Comparison of ENCODE assay signal across 10 cellular contexts in the genomic region with DNA sequence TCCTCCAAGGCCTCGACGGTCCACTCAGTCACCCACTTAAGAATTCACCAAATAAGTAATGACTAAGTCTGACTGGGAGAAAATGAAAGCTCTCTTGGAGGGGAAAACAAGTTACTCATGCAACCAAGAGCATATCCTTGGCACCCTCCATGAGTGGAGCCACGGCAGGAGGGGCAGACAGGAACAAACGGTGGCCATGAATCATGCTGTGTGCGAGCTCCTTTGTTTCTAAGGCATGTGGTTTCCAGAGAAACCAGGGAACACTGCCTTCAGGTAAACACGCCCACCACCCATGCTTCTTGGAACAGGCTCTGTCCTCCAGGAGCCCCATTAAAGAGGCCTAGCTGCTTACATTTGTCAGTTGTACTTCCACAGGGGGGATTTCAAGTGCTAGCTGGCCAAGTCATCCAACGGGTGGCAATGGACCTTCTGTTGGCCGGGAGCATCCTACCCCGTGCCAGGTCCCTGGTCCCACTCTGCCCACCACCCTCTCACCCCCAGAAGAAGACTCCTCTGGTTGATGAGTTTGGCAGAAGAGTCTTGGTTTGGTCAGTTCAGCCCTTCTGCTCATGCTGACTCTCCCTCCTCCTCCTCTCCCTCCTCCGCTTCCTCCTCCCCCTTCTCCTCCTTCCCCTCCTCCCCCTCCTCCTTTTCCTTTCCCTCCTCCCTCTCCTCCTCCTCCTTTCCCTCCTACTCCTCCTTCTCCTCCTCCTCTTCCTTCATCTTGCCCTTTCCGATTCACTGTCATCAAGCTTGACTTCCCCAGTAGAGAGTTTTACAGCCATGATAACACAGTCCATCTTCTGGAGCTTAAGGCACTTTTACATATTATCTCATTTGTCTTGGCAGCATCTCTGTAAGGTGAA.
DNase-seq lines count a peak whose midpoint lies in the region; ATAC-seq and TF ChIP-seq lines count a peak whose summit lies in the region.
"Had no signal": no experiment of that assay in that cellular context is flagged by ENCODE, and none has a peak within 500 bp of the region (broad histone marks: within the 10 kb centered on the region; RNA-seq: fewer than 3 reads in every experiment).

No MANE protein-coding gene starts in this region.

- H4K91ac ChIP-seq in mesenchymal stem cell (ENCODE audit: low read length), result no peak overlapping the region

- no peak overlapping the region for H2BK120ac ChIP-seq in mesenchymal stem cell (ENCODE audit: low read depth, low read length)

- 59% methylated on average over 11 of the region's 11 CpGs for WGBS in mesenchymal stem cell

- DNase-seq in AG09319 (ENCODE audit: extremely low read depth, low read depth) (peak; percentile 49), HFFc6 (peak; percentile 93), astrocyte of the spinal cord (ENCODE audit: low read depth, low spot score) (peak; percentile 94), mesenchymal stem cell (no peak), GF-D8 (lab: John Stamatoyannopoulos, UW) (no peak), coronary artery (ENCODE audit: low spot score) (no peak)
- no peak for DNase-seq in naive thymus-derived CD4-positive, alpha-beta T cell

- peak overlapping the region; percentile 52 for H3K4me3 Mint-ChIP-seq in HFFc6
- H3K4me3 Mint-ChIP-seq in naive thymus-derived CD4-positive, alpha-beta T cell, result no peak overlapping the region
- H3K4me3 Mint-ChIP-seq: neural crest cell; T-helper 1 cell treated with Interleukin-12 subunit alpha and Interleukin-12 subunit beta and Interleukin-4 antibody, amounts not matched to agents 30 μg/mL and 1 μg/mL, for 36 hours had no signal

- H3K27ac Mint-ChIP-seq in HFFc6, result peak overlapping the region; percentile 97
- peak overlapping the region in 1 of 9 donors; percentile 14 for H3K27ac Mint-ChIP-seq in naive thymus-derived CD4-positive, alpha-beta T cell
- H3K27ac Mint-ChIP-seq: T-helper 1 cell treated with Interleukin-12 subunit alpha and Interleukin-12 subunit beta and Interleukin-4 antibody, amounts not matched to agents 30 μg/mL and 1 μg/mL, for 36 hours had no signal

- peak overlapping the region; percentile 70 for H3K9ac ChIP-seq in mesenchymal stem cell (ENCODE audit: low read length)

- H3K27me3 Mint-ChIP-seq in HFFc6 (ENCODE audit: insufficient read depth), result no peaks in the 10 kb centered on the region; the same call in none of the 2 replicates
- H3K27me3 Mint-ChIP-seq in naive thymus-derived CD4-positive, alpha-beta T cell, result no peaks in the 10 kb centered on the region

- no peak for ATAC-seq in GM21526 (IDR thresholded peaks at IDR 0.05; ENCODE audit: low FRiP score, unreplicated experiment)
- no peak for ATAC-seq in naive thymus-derived CD4-positive, alpha-beta T cell

- POLR2A ChIA-PET in naive thymus-derived CD4-positive, alpha-beta T cell (lab: Charles Lee), result no interaction called here

- H3K36me3 ChIP-seq in mesenchymal stem cell (ENCODE audit: control insufficient read depth in 1 of 2, insufficient read depth in 2 of 2, low read depth in 1 of 2, low read length in 2 of 2), result no peaks in the 10 kb centered on the region
- no peaks in the 10 kb centered on the region for H3K36me3 ChIP-seq in naive thymus-derived CD4-positive, alpha-beta T cell (ENCODE audit: control insufficient read depth in 2 of 3, insufficient read depth in 3 of 3, low read length in 3 of 3)

- CTCF ChIA-PET in naive thymus-derived CD4-positive, alpha-beta T cell (lab: Charles Lee), result no interaction called here

- in situ Hi-C loops in astrocyte of the spinal cord (cut with HindIII; ENCODE audit: low sequenced_read_pairs), result no loop called here

- no peaks in the 10 kb centered on the region for H3K9me3 Mint-ChIP-seq in HFFc6
- peaks cover 0 to 4% (median 0%) of the 10 kb centered on the region in 11 donors for H3K9me3 Mint-ChIP-seq in naive thymus-derived CD4-positive, alpha-beta T cell
- H3K9me3 Mint-ChIP-seq: neural crest cell; T-helper 1 cell treated with Interleukin-12 subunit alpha and Interleukin-12 subunit beta and Interleukin-4 antibody, amounts not matched to agents 30 μg/mL and 1 μg/mL, for 36 hours had no signal

- H3K14ac ChIP-seq in mesenchymal stem cell (ENCODE audit: low read length in 2 of 2), result no peak overlapping the region

- H3K4me2 ChIP-seq in mesenchymal stem cell (ENCODE audit: low read length, poor library complexity, severe bottlenecking), result no peak overlapping the region

- no peak overlapping the region for H3K4me3 ChIP-seq in astrocyte of the spinal cord (ENCODE audit: low read depth, low read length)
- H3K4me3 ChIP-seq in mesenchymal stem cell (ENCODE audit: insufficient read depth in 1 of 2, low read depth in 1 of 2, low read length in 2 of 2), result peak overlapping the region in 1 of 2 experiments; percentile 12
- no peak overlapping the region for H3K4me3 ChIP-seq in naive thymus-derived CD4-positive, alpha-beta T cell (ENCODE audit: low read length)
- H3K4me3 ChIP-seq in coronary artery, result no peak overlapping the region

- H3K79me1 ChIP-seq in mesenchymal stem cell (replicated peaks; ENCODE audit: low read length, poor library complexity, severe bottlenecking), result no peaks in the 10 kb centered on the region

- H3K9me3 ChIP-seq in mesenchymal stem cell (ENCODE audit: control insufficient read depth, low read length), result no peaks in the 10 kb centered on the region
- H3K9me3 ChIP-seq in naive thymus-derived CD4-positive, alpha-beta T cell (ENCODE audit: control insufficient read depth in 2 of 3, low read length in 3 of 3), result no peaks in the 10 kb centered on the region

- H2BK5ac ChIP-seq in mesenchymal stem cell (ENCODE audit: low read depth, low read length, poor library complexity, severe bottlenecking), result no peak overlapping the region

- TF ChIP-seq CTCF in AG09319 (IDR thresholded peaks at IDR 0.05; ENCODE audit: low read depth, low read length) (no peak), HFFc6 (IDR thresholded peaks at IDR 0.05) (no peak), astrocyte of the spinal cord (IDR thresholded peaks at IDR 0.05; ENCODE audit: low read depth, low read length) (no peak), coronary artery (IDR thresholded peaks at IDR 0.05) (no peak)

- H2AFZ ChIP-seq in mesenchymal stem cell (ENCODE audit: low read depth, low read length), result no peak overlapping the region

- H3K23ac ChIP-seq in mesenchymal stem cell (ENCODE audit: low read length in 2 of 2), result no peak overlapping the region

- peaks cover 4% of the 10 kb centered on the region; the same call in 1 of the 2 replicates for H3K36me3 Mint-ChIP-seq in HFFc6 (ENCODE audit: low read depth)
- no peaks in the 10 kb centered on the region for H3K36me3 Mint-ChIP-seq in naive thymus-derived CD4-positive, alpha-beta T cell

- peaks cover 39% of the 10 kb centered on the region for H3K4me1 Mint-ChIP-seq in HFFc6 (ENCODE audit: low read depth)
- H3K4me1 Mint-ChIP-seq in naive thymus-derived CD4-positive, alpha-beta T cell, result peaks cover 0 to 11% (median 2%) of the 10 kb centered on the region in 7 donors
- H3K4me1 Mint-ChIP-seq: neural crest cell had no signal

- H3K27ac ChIP-seq in mesenchymal stem cell (ENCODE audit: low read length, poor library complexity, severe bottlenecking) (no peak overlapping the region), coronary artery (no peak overlapping the region)
- H3K27ac ChIP-seq in naive thymus-derived CD4-positive, alpha-beta T cell (ENCODE audit: low read depth, low read length), result no peak overlapping the region

- H3K27me3 ChIP-seq in mesenchymal stem cell (ENCODE audit: control insufficient read depth in 1 of 2, insufficient read depth in 1 of 2, low read length in 2 of 2), result no peaks in the 10 kb centered on the region
- no peaks in the 10 kb centered on the region for H3K27me3 ChIP-seq in naive thymus-derived CD4-positive, alpha-beta T cell (ENCODE audit: control insufficient read depth in 2 of 2, insufficient read depth in 2 of 2, low read length in 2 of 2)

- H3K18ac ChIP-seq in mesenchymal stem cell (ENCODE audit: low read depth in 1 of 2, low read length in 2 of 2), result no peak overlapping the region

- no peak overlapping the region for H4K8ac ChIP-seq in mesenchymal stem cell (ENCODE audit: low read length)

- H2BK15ac ChIP-seq in mesenchymal stem cell (ENCODE audit: low read depth, poor library complexity, severe bottlenecking), result no peak overlapping the region

- H3K4ac ChIP-seq in mesenchymal stem cell (ENCODE audit: low read depth in 1 of 2, low read length in 2 of 2), result no peak overlapping the region

- intact Hi-C loops in naive thymus-derived CD4-positive, alpha-beta T cell (cut with micrococcal nuclease), result no loop called here

- no peak overlapping the region for H2BK12ac ChIP-seq in mesenchymal stem cell (ENCODE audit: low read length in 2 of 2)

- no peak overlapping the region for H2AK5ac ChIP-seq in mesenchymal stem cell (ENCODE audit: low read length, severe bottlenecking)

- H3K4me1 ChIP-seq in mesenchymal stem cell (ENCODE audit: control insufficient read depth, insufficient read depth, low read depth, low read length), result peaks cover 12% of the 10 kb centered on the region
- no peaks in the 10 kb centered on the region for H3K4me1 ChIP-seq in naive thymus-derived CD4-positive, alpha-beta T cell (ENCODE audit: control insufficient read depth in 2 of 2, insufficient read depth in 2 of 2, low read length in 2 of 2)

Comparison
In these comparisons a context has a peak if more than half of its experiments do, and no peak if none do; other contexts are left out.
1. DNase-seq: peak in AG09319 (single experiment), HFFc6 (single experiment) and astrocyte of the spinal cord (single experiment); none in mesenchymal stem cell (single experiment), GF-D8 (single experiment), naive thymus-derived CD4-positive, alpha-beta T cell (0 of 9) and coronary artery (single experiment).